1 cellular context compared by ENCODE assay signal in the genomic region with DNA sequence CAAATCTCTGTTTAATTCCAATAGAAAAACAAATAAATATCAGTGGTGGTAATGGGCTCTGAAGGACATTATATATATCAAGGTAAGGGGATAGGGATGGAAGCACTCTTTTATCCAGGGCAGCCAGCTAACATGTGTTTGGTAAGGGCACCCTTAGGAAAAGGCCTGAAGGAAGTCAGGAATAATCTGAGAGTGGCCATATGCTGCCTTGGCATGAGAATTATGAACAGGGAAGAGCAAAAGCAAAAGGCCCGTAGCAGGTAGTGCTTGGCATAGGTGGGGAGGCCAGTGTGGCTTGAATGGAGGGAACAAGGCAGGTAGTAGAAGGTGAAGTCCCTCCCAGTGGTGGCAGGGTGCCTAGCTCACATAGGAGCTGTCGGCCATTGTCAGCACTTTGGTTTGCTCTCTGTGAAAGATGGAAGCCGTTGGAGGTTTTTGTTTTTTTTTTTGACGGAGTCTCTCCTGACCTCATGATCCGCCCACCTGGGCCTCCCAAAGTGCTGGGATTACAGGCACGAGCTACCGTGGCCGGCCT.
TF ChIP-seq lines count a peak whose summit lies in the region.

No MANE protein-coding gene starts in this region.

TF ChIP-seq in HepG2, 621 proteins besides CTCF, POLR2A, EP300 and RAD21 (continued from another document):
- TF ChIP-seq PRDM4 (CRISPR knock-in tag; IDR thresholded peaks at IDR 0.05; ENCODE audit: borderline replicate concordance) (no peak), HIC2 (CRISPR knock-in tag; IDR thresholded peaks at IDR 0.05; ENCODE audit: low read depth) (no peak), CENPX (CRISPR knock-in tag; IDR thresholded peaks at IDR 0.05) (no peak), ZNF280D (CRISPR knock-in tag; IDR thresholded peaks at IDR 0.05) (no peak), RBM22 (optimal IDR thresholded peaks at IDR 0.05; ENCODE audit: low read length) (peak; percentile 75), SIX1 (CRISPR knock-in tag; IDR thresholded peaks at IDR 0.05; ENCODE audit: borderline replicate concordance) (no peak), RNF219 (CRISPR knock-in tag; IDR thresholded peaks at IDR 0.05) (no peak)
- TF ChIP-seq, protein P1, sequence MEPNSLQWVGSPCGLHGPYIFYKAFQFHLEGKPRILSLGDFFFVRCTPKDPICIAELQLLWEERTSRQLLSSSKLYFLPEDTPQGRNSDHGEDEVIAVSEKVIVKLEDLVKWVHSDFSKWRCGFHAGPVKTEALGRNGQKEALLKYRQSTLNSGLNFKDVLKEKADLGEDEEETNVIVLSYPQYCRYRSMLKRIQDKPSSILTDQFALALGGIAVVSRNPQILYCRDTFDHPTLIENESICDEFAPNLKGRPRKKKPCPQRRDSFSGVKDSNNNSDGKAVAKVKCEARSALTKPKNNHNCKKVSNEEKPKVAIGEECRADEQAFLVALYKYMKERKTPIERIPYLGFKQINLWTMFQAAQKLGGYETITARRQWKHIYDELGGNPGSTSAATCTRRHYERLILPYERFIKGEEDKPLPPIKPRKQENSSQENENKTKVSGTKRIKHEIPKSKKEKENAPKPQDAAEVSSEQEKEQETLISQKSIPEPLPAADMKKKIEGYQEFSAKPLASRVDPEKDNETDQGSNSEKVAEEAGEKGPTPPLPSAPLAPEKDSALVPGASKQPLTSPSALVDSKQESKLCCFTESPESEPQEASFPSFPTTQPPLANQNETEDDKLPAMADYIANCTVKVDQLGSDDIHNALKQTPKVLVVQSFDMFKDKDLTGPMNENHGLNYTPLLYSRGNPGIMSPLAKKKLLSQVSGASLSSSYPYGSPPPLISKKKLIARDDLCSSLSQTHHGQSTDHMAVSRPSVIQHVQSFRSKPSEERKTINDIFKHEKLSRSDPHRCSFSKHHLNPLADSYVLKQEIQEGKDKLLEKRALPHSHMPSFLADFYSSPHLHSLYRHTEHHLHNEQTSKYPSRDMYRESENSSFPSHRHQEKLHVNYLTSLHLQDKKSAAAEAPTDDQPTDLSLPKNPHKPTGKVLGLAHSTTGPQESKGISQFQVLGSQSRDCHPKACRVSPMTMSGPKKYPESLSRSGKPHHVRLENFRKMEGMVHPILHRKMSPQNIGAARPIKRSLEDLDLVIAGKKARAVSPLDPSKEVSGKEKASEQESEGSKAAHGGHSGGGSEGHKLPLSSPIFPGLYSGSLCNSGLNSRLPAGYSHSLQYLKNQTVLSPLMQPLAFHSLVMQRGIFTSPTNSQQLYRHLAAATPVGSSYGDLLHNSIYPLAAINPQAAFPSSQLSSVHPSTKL (CRISPR knock-in tag; IDR thresholded peaks at IDR 0.05): no peak
